ENCODE assay signal across 27 cellular contexts in genomic region chr4:137707626-137708025, GRCh38.
DNase-seq lines count a peak whose midpoint lies in the region; ATAC-seq and TF ChIP-seq lines count a peak whose summit lies in the region.
"Had no signal": no experiment of that assay in that cellular context is flagged by ENCODE, and none has a peak within 500 bp of the region (broad histone marks: within the 10 kb centered on the region; RNA-seq: fewer than 3 reads in every experiment).

No MANE protein-coding gene starts in this region.

- DNase-seq in EL (peak; percentile 32), RPMI7951 (ENCODE audit: low read depth) (peak; percentile 10), choroid plexus epithelial cell (ENCODE audit: low read depth) (peak; percentile 72), heart right ventricle (no peak), Karpas-422 (no peak), SHP77 (lab: John Stamatoyannopoulos, UW) (no peak)
- DNase-seq: activated CD4-positive, alpha-beta T cell treated with anti-CD3 and anti-CD28 coated beads for 48 hours; activated CD8-positive, alpha-beta memory T cell treated with anti-CD3 and anti-CD28 coated beads, Interleukin-2, amount 10 ng/mL, durations not matched to agents 7 days and 5 days; CD4-positive, CD25-positive, alpha-beta regulatory T cell; mesendoderm; naive thymus-derived CD8-positive, alpha-beta T cell; NCI-H146; NCI-H2171 treated with DMSO at 0.1 percent for 48 hours; posterior cingulate gyrus; SIG-M5; small intestine; stimulated activated CD4-positive, alpha-beta T cell treated with anti-CD3 and anti-CD28 coated beads, Interleukin-4, amount 100 ng/mL, for 1 hour; stimulated activated naive CD8-positive, alpha-beta T cell treated with anti-CD3 and anti-CD28 coated beads, Interleukin-15, Interleukin-2, amounts not matched to agents 100 U/mL and 50 U/mL, for 24 hours; T-helper 1 cell had no signal

- no peaks in the 10 kb centered on the region for H4K20me1 ChIP-seq in Karpas-422 (ENCODE audit: insufficient read depth, low read depth, low read length)

- H3K27me3 Mint-ChIP-seq in nephron (ENCODE audit: low read depth) = no peaks in the 10 kb centered on the region
- H3K27me3 Mint-ChIP-seq: activated CD8-positive, alpha-beta memory T cell treated with anti-CD3 and anti-CD28 coated beads, Interleukin-2, amount 10 ng/mL, durations not matched to agents 7 days and 5 days; CD4-positive, CD25-positive, alpha-beta regulatory T cell; dendritic cell treated with granulocyte-macrophage colony-stimulating factor and Interleukin-4, amounts not matched to agents 40 ng/mL and 50 ng/mL, for 4 days; naive thymus-derived CD8-positive, alpha-beta T cell had no signal

- WGBS in heart right ventricle, 2 donors = 94% methylated on average over 2 of the region's 2 CpGs

- peaks cover 0 to 23% (median 13%) of the 10 kb centered on the region in 9 donors for H3K4me1 ChIP-seq in heart right ventricle
- no peaks in the 10 kb centered on the region for H3K4me1 ChIP-seq in Karpas-422 (ENCODE audit: low read length)

- no peaks in the 10 kb centered on the region; the same call in 1 of the 2 replicates for H3K9me2 ChIP-seq in Karpas-422 (replicated peaks; ENCODE audit: insufficient read depth, low read length)

- H3K36me3 Mint-ChIP-seq in nephron (ENCODE audit: low read depth) = no peaks in the 10 kb centered on the region
- H3K36me3 Mint-ChIP-seq: activated CD8-positive, alpha-beta memory T cell treated with anti-CD3 and anti-CD28 coated beads, Interleukin-2, amount 10 ng/mL, durations not matched to agents 7 days and 5 days; activated naive CD4-positive, alpha-beta T cell treated with anti-CD3 and anti-CD28 coated beads, Interleukin-2, amount 50 U/mL, for 72 hours; CD4-positive, CD25-positive, alpha-beta regulatory T cell; naive thymus-derived CD8-positive, alpha-beta T cell had no signal

- H3K4me3 ChIP-seq in choroid plexus epithelial cell (ENCODE audit: low read depth, low read length) = no peak overlapping the region
- no peak overlapping the region for H3K4me3 ChIP-seq in heart right ventricle
- H3K4me3 ChIP-seq in Karpas-422 (ENCODE audit: low read length) = no peak overlapping the region
- H3K4me3 ChIP-seq: cardiac muscle cell, HAP-1, tibial nerve had no signal

- no peak overlapping the region for H3K4me2 ChIP-seq in Karpas-422 (ENCODE audit: low read depth, low read length, poor library complexity, severe bottlenecking)

- TF ChIP-seq CTCF in choroid plexus epithelial cell (conservative IDR thresholded peaks at IDR 0.05; ENCODE audit: low read depth, low read length) = no peak
- no peak for TF ChIP-seq CTCF in nephron (IDR thresholded peaks at IDR 0.05; ENCODE audit: unreplicated experiment in 3 of 3)
- no peak for TF ChIP-seq CTCF in heart right ventricle (IDR thresholded peaks at IDR 0.05)

- H3K27me3 ChIP-seq in heart right ventricle (no peaks in the 10 kb centered on the region), Karpas-422 (ENCODE audit: low read length) (no peaks in the 10 kb centered on the region)
- H3K27me3 ChIP-seq: cardiac muscle cell, tibial nerve had no signal

- intact Hi-C loops in heart right ventricle (cut with DNase I) = loop anchor here in 2 of 10 donors (10.0 kb wide), 1 partner anchor 173 kb away; the partner anchor contains the start of gene PCDH18 (in 2 of the 2)

- no peaks in the 10 kb centered on the region for H3K36me3 ChIP-seq in heart right ventricle
- no peaks in the 10 kb centered on the region for H3K36me3 ChIP-seq in Karpas-422 (ENCODE audit: insufficient read depth, low read length)
- H3K36me3 ChIP-seq: cardiac muscle cell, HAP-1, tibial nerve had no signal

- peaks cover 30% of the 10 kb centered on the region for H3K4me1 Mint-ChIP-seq in nephron
- H3K4me1 Mint-ChIP-seq: activated CD8-positive, alpha-beta memory T cell treated with anti-CD3 and anti-CD28 coated beads, Interleukin-2, amount 10 ng/mL, durations not matched to agents 7 days and 5 days; CD4-positive, CD25-positive, alpha-beta regulatory T cell; naive thymus-derived CD8-positive, alpha-beta T cell had no signal

- H3K79me2 ChIP-seq in Karpas-422 (ENCODE audit: low read length) = no peaks in the 10 kb centered on the region

- ATAC-seq in heart right ventricle (no peak), HG02678 (IDR thresholded peaks at IDR 0.05; ENCODE audit: unreplicated experiment) (no peak)
- ATAC-seq: activated CD8-positive, alpha-beta memory T cell treated with anti-CD3 and anti-CD28 coated beads, Interleukin-2, amount 10 ng/mL, durations not matched to agents 7 days and 5 days; activated naive CD4-positive, alpha-beta T cell treated with anti-CD3 and anti-CD28 coated beads, Interleukin-2, amount 50 U/mL, for 72 hours; naive thymus-derived CD8-positive, alpha-beta T cell; stimulated activated naive CD8-positive, alpha-beta T cell treated with anti-CD3 and anti-CD28 coated beads, Interleukin-15, Interleukin-2, amounts not matched to agents 100 U/mL and 50 U/mL, for 24 hours had no signal

- H3K27ac ChIP-seq in heart right ventricle = no peak overlapping the region
- H3K27ac ChIP-seq in Karpas-422 (ENCODE audit: low read length) = no peak overlapping the region
- H3K27ac ChIP-seq: cardiac muscle cell, tibial nerve had no signal

- no peak overlapping the region for H2AFZ ChIP-seq in Karpas-422 (ENCODE audit: low read length)

- H3K27ac Mint-ChIP-seq in nephron = peak overlapping the region; percentile 7 to 30 (median 8)
- H3K27ac Mint-ChIP-seq: activated CD8-positive, alpha-beta memory T cell treated with anti-CD3 and anti-CD28 coated beads, Interleukin-2, amount 10 ng/mL, durations not matched to agents 7 days and 5 days; activated naive CD4-positive, alpha-beta T cell treated with anti-CD3 and anti-CD28 coated beads, Interleukin-2, amount 50 U/mL, for 72 hours; activated T-helper 1 cell treated with anti-CD3 and anti-CD28 coated beads, Interleukin-12 subunit alpha, Interleukin-12 subunit beta, Interleukin-2, Interleukin-4 antibody, amounts not matched to agents 30 ng/mL and 10 ng/mL and 1 ng/mL, durations not matched to agents 14 hours and 24 hours and 36 hours; CD4-positive, CD25-positive, alpha-beta regulatory T cell; dendritic cell treated with granulocyte-macrophage colony-stimulating factor and Interleukin-4, amounts not matched to agents 40 ng/mL and 50 ng/mL, for 4 days; naive thymus-derived CD8-positive, alpha-beta T cell had no signal

- no peaks in the 10 kb centered on the region for H3K9me3 Mint-ChIP-seq in nephron
- H3K9me3 Mint-ChIP-seq: activated T-helper 1 cell treated with anti-CD3 and anti-CD28 coated beads, Interleukin-12 subunit alpha, Interleukin-12 subunit beta, Interleukin-2, Interleukin-4 antibody, amounts not matched to agents 30 ng/mL and 10 ng/mL and 1 ng/mL, durations not matched to agents 14 hours and 24 hours and 36 hours; dendritic cell treated with granulocyte-macrophage colony-stimulating factor and Interleukin-4, amounts not matched to agents 40 ng/mL and 50 ng/mL, for 4 days had no signal

- no peak overlapping the region for H3K9ac ChIP-seq in Karpas-422 (ENCODE audit: low read length)

- H3K9me3 ChIP-seq in heart right ventricle = no peaks in the 10 kb centered on the region
- no peaks in the 10 kb centered on the region for H3K9me3 ChIP-seq in Karpas-422 (ENCODE audit: low read length)
- H3K9me3 ChIP-seq: HAP-1, tibial nerve had no signal

- no peak overlapping the region for H3K4me3 Mint-ChIP-seq in nephron
- H3K4me3 Mint-ChIP-seq: activated CD8-positive, alpha-beta memory T cell treated with anti-CD3 and anti-CD28 coated beads, Interleukin-2, amount 10 ng/mL, durations not matched to agents 7 days and 5 days; activated T-helper 1 cell treated with anti-CD3 and anti-CD28 coated beads, Interleukin-12 subunit alpha, Interleukin-12 subunit beta, Interleukin-2, Interleukin-4 antibody, amounts not matched to agents 30 ng/mL and 10 ng/mL and 1 ng/mL, durations not matched to agents 14 hours and 24 hours and 36 hours; CD4-positive, CD25-positive, alpha-beta regulatory T cell; dendritic cell treated with granulocyte-macrophage colony-stimulating factor and Interleukin-4, amounts not matched to agents 40 ng/mL and 50 ng/mL, for 4 days; naive thymus-derived CD8-positive, alpha-beta T cell had no signal

Comparison
In these comparisons a context has a peak if more than half of its experiments do, and no peak if none do; other contexts are left out.
1. DNase-seq: peak in EL (single experiment), RPMI7951 (single experiment) and choroid plexus epithelial cell (single experiment); none in heart right ventricle (0 of 2), Karpas-422 (single experiment) and SHP77 (0 of 2).